In the genomic region with DNA sequence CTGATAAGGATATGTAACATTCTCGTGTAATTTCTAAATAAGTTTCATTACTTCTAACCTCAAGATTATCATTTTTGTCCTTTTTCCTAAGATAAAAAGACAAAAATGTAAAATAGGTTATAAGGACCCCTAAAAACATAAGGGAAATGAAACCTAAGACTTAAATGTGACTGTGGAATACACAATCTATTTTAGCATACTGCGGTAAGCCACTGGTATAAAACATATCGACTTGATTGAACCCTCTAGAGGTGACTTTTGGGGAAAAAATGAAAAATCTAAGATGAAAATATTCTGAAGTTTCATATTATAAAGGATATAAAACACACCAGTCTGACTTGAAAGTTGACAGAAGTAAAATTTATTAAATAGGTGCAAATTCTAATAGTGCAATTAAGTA, we compare ENCODE assay signal across 10 cellular contexts. TPM values are rescaled to one million over a fixed set of nuclear protein-coding genes. Genes with fewer than 3 reads are reported as not detected.
A peak's percentile ranks its signal among the peaks of the same experiment; 100 is the strongest.
DNase-seq lines count a peak whose midpoint lies in the region; ATAC-seq, FAIRE-seq and TF ChIP-seq lines count a peak whose summit lies in the region.
"Had no signal": no experiment of that assay in that cellular context is flagged by ENCODE, and none has a peak within 500 bp of the region (broad histone marks: within the 10 kb centered on the region; RNA-seq: fewer than 3 reads in every experiment).

No MANE protein-coding gene starts in this region.

- TF ChIP-seq CTCF in HepG2 (CRISPR knock-in tag; IDR thresholded peaks at IDR 0.05) (no peak), progenitor cell of endocrine pancreas (IDR thresholded peaks at IDR 0.05; ENCODE audit: unreplicated experiment) (no peak)

- POLR2A ChIA-PET in HepG2 (lab: Yijun Ruan, JAX) = no interaction called here

- no TSS peak for BruUV-seq in HepG2 (replicated peaks; lab: Mats Ljungman, UMichigan)

- DNase-seq in GM23248 = no peak
- DNase-seq in activated naive CD4-positive, alpha-beta T cell treated with anti-CD3 and anti-CD28 coated beads, Interleukin-2, amount 50 U/mL, for 72 hours (ENCODE audit: low spot score in 2 of 2) = no peak
- no peak for DNase-seq in HepG2 (ENCODE audit: low spot score)
- DNase-seq in cerebellar nuclear complex (lab: John Stamatoyannopoulos, UW) = no peak
- DNase-seq in T-helper 17 cell = no peak
- DNase-seq in occipital lobe (lab: John Stamatoyannopoulos, UW) = no peak
- DNase-seq in progenitor cell of endocrine pancreas (ENCODE audit: low spot score, unreplicated experiment) = no peak
- DNase-seq: DMS 273 treated with DMSO at 0.1 percent for 48 hours had no signal

- H3K9ac ChIP-seq in GM23248 = peak overlapping the region; percentile 97; the same call in 1 of the 2 replicates
- peak overlapping the region; percentile 76; the same call in 1 of the 2 replicates for H3K9ac ChIP-seq in HepG2 (ENCODE audit: insufficient read depth, low read depth, low read length)

- H3K9me3 ChIP-seq in GM23248 (ENCODE audit: low read depth) (no peaks in the 10 kb centered on the region), HepG2 (ENCODE audit: low read length) (no peaks in the 10 kb centered on the region), T-helper 17 cell (ENCODE audit: control insufficient read depth, low read length, poor library complexity, severe bottlenecking) (peaks cover 2% of the 10 kb centered on the region)

- peak overlapping the region; percentile 84 for H3K4me3 ChIP-seq in GM23248
- peak overlapping the region; percentile 83 to 90 (median 88); a peak in 4 of 6 replicates for H3K4me3 ChIP-seq in HepG2 (replicated peaks in 1 of 3; ENCODE audit: insufficient read depth in 1 of 3, low read depth in 2 of 3, low read length in 3 of 3)

- intact Hi-C loops in HepG2 (cut with micrococcal nuclease; ENCODE audit: unreplicated experiment) = loop anchor here (10.0 kb wide), 1 partner anchor 882 kb away; the partner anchor contains the start of gene HBP1

- H3K79me2 ChIP-seq in GM23248 (ENCODE audit: insufficient read depth) = peaks cover 62% of the 10 kb centered on the region
- peaks cover 62% of the 10 kb centered on the region for H3K79me2 ChIP-seq in HepG2 (ENCODE audit: insufficient read depth, low read length)

- no peak for ATAC-seq in activated naive CD4-positive, alpha-beta T cell treated with anti-CD3 and anti-CD28 coated beads, Interleukin-2, amount 50 U/mL, for 72 hours
- ATAC-seq in HepG2 = no peak
- ATAC-seq in T-helper 17 cell = no peak

- H3K4me1 ChIP-seq in GM23248 (ENCODE audit: insufficient read depth) = peaks cover 23% of the 10 kb centered on the region
- H3K4me1 ChIP-seq in HepG2 (ENCODE audit: insufficient read depth, low read length) = peaks cover 49% of the 10 kb centered on the region

- peaks cover 22 to 49% of the 10 kb centered on the region in 2 donors for H3K36me3 Mint-ChIP-seq in activated naive CD4-positive, alpha-beta T cell treated with anti-CD3 and anti-CD28 coated beads, Interleukin-2, amount 50 U/mL, for 72 hours
- H3K36me3 Mint-ChIP-seq in T-helper 17 cell (ENCODE audit: low read depth) = peaks cover 2% of the 10 kb centered on the region
- H3K36me3 Mint-ChIP-seq in progenitor cell of endocrine pancreas (ENCODE audit: insufficient read depth) = no peaks in the 10 kb centered on the region

- peak overlapping the region; percentile 83 to 95 for H3K27ac Mint-ChIP-seq in activated naive CD4-positive, alpha-beta T cell treated with anti-CD3 and anti-CD28 coated beads, Interleukin-2, amount 50 U/mL, for 72 hours
- H3K27ac Mint-ChIP-seq in T-helper 17 cell = no peak overlapping the region
- no peak overlapping the region for H3K27ac Mint-ChIP-seq in progenitor cell of endocrine pancreas

- H3K36me3 ChIP-seq in GM23248 (ENCODE audit: low read depth) (no peaks in the 10 kb centered on the region), HepG2 (replicated peaks in 1 of 2; ENCODE audit: control insufficient read depth in 1 of 2, insufficient read depth in 2 of 2, low read length in 2 of 2) (no peaks in the 10 kb centered on the region; a peak in 1 of 5 replicates)

- no peaks in the 10 kb centered on the region for H3K9me2 ChIP-seq in GM23248 (ENCODE audit: insufficient read depth)

- CTCF ChIA-PET in HepG2 (lab: Yijun Ruan, JAX; ENCODE audit: low intra/inter-chr PET ratio, low total read pairs) = no interaction called here

- H4K20me1 ChIP-seq in GM23248 (ENCODE audit: insufficient read depth) (0 out of 2 replicates have a peak, but pooled peaks cover 7% of the 10 kb centered on the region), HepG2 (ENCODE audit: insufficient read depth, low read length) (peaks cover 13% of the 10 kb centered on the region; the same call in 1 of the 2 replicates)

- H3K27ac ChIP-seq in GM23248 (no peak overlapping the region), HepG2 (ENCODE audit: extremely low read length, insufficient read depth, low read length) (no peak overlapping the region)

- no peak for TF ChIP-seq RAD21 in HepG2 (CRISPR knock-in tag; IDR thresholded peaks at IDR 0.05)

- H2AFZ ChIP-seq in GM23248 (no peak overlapping the region), HepG2 (ENCODE audit: low read length) (no peak overlapping the region)

- H3K27me3 ChIP-seq in GM23248 (replicated peaks; ENCODE audit: insufficient read depth) (no peaks in the 10 kb centered on the region), HepG2 (ENCODE audit: control insufficient read depth in 1 of 2, insufficient read depth in 2 of 2, low read length in 2 of 2) (no peaks in the 10 kb centered on the region)

- TF ChIP-seq EP300 in HepG2 (IDR thresholded peaks at IDR 0.05; ENCODE audit: low read depth in 2 of 2, low read length in 2 of 2) = no peak
- no peak for TF ChIP-seq EP300 in HepG2 (CRISPR knock-in tag; IDR thresholded peaks at IDR 0.05; ENCODE audit: borderline replicate concordance)

- no peak for TF ChIP-seq POLR2A in HepG2 (IDR thresholded peaks at IDR 0.05; ENCODE audit: insufficient read depth in 1 of 2, low read depth in 2 of 2, low read length in 2 of 2)

- peak; percentile 25 for FAIRE-seq in A204.1 (lab: Jason Lieb, UNC)
- no peak for FAIRE-seq in HepG2 (lab: Jason Lieb, UNC)
- FAIRE-seq: urothelium cell line had no signal

- in situ Hi-C loops in GM23248 (cut with MboI) = no loop called here
- in situ Hi-C loops in HepG2 (cut with HindIII; ENCODE audit: extremely low pct_ligation_motif_present, low pct_unique_long_range_greater_than_20kb) = no loop called here

- H3K9me3 Mint-ChIP-seq in activated naive CD4-positive, alpha-beta T cell treated with anti-CD3 and anti-CD28 coated beads, Interleukin-2, amount 50 U/mL, for 72 hours = no peaks in the 10 kb centered on the region
- H3K9me3 Mint-ChIP-seq in progenitor cell of endocrine pancreas (ENCODE audit: low read depth) = no peaks in the 10 kb centered on the region

- peaks cover 33% of the 10 kb centered on the region for H3K4me1 Mint-ChIP-seq in T-helper 17 cell
- peaks cover 11% of the 10 kb centered on the region for H3K4me1 Mint-ChIP-seq in progenitor cell of endocrine pancreas (ENCODE audit: low read depth)

- H3F3A ChIP-seq in GM23248 (ENCODE audit: insufficient read depth) = 0 out of 2 replicates have a peak, but pooled peaks cover 4% of the 10 kb centered on the region

- H3K4me3 Mint-ChIP-seq in T-helper 17 cell (no peak overlapping the region), progenitor cell of endocrine pancreas (ENCODE audit: low read depth) (no peak overlapping the region)

- H3K4me2 ChIP-seq in GM23248 (ENCODE audit: unreplicated experiment) = peak overlapping the region; percentile 89
- peak overlapping the region; percentile 73 for H3K4me2 ChIP-seq in HepG2 (ENCODE audit: low read depth, low read length)

- 70 to 75% methylated on average over 3 of the region's 3 CpGs for WGBS in GM23248 (ENCODE audit: low coverage in 1 of 2, low lambda C conversion rate in 2 of 2, missing lambda C conversion rate in 2 of 2), 2 experiments
- 80% methylated on average over 3 of the region's 3 CpGs for WGBS in HepG2 (ENCODE audit: low lambda C conversion rate)

- H3K27me3 Mint-ChIP-seq in T-helper 17 cell (no peaks in the 10 kb centered on the region), progenitor cell of endocrine pancreas (no peaks in the 10 kb centered on the region)

TF ChIP-seq in HepG2, 621 proteins besides CTCF, POLR2A, EP300 and RAD21 (continues in another document):
- no peak for TF ChIP-seq RFXANK (CRISPR knock-in tag; IDR thresholded peaks at IDR 0.05)
- TF ChIP-seq SATB2 (CRISPR knock-in tag; IDR thresholded peaks at IDR 0.05) = no peak
- TF ChIP-seq POLR2AphosphoS2 (IDR thresholded peaks at IDR 0.05; ENCODE audit: low read depth, low read length) = no peak
- TF ChIP-seq ZFP1 (CRISPR knock-in tag; IDR thresholded peaks at IDR 0.05) = no peak
- TF ChIP-seq ZNF891 (CRISPR knock-in tag; IDR thresholded peaks at IDR 0.05) = no peak

RNA-seq across cellular contexts. Expression of gene NAMPT, which starts 1.9 kb away (rescaled TPM):
- 32.7 and 34.0 TPM in 2 replicates for total RNA-seq in GM23248 (2014; rRNA removed; shearing (Covaris generic))
- polyA plus RNA-seq in GM23248 (2016; fragmentation: Nextera tagmentation; extraction: Ambion mirVana) (21.4 and 25.0 TPM in 2 replicates), HepG2 (2011; rRNA removed) (10.4 and 15.8 TPM in 2 replicates)
- 100 to 1,000 TPM; 334 to 524 TPM for total RNA-seq in activated naive CD4-positive, alpha-beta T cell treated with anti-CD3 and anti-CD28 coated beads, Interleukin-2, amount 50 U/mL, for 72 hours
- total RNA-seq in HepG2 (2016; rRNA removed; fragmentation: Illumina TruSeq; extraction: Trizol) (67.7 and 105 TPM in 2 replicates), T-helper 17 cell (100 to 1,000 TPM; 278 to 292 TPM), occipital lobe (83.3 TPM), progenitor cell of endocrine pancreas (35.2 and 44.6 TPM in 2 replicates)
- 13.0 and 13.4 TPM in 2 replicates for total RNA-seq in HepG2 (2016; cell fraction: cytosol; rRNA removed; fragmentation: Illumina TruSeq; extraction: Trizol; ENCODE audit: low read depth)
- total RNA-seq in HepG2 (2016; cell fraction: insoluble cytoplasmic fraction; rRNA removed; fragmentation: Illumina TruSeq; extraction: Trizol) = 64.2 and 94.5 TPM in 2 replicates
- 33.7 and 41.5 TPM in 2 replicates for total RNA-seq in HepG2 (2016; cell fraction: membrane; rRNA removed; fragmentation: Illumina TruSeq; extraction: Trizol)
- total RNA-seq in HepG2 (2016; cell fraction: nucleus; rRNA removed; fragmentation: Illumina TruSeq; extraction: Trizol) = 43.1 and 45.4 TPM in 2 replicates
- polyA plus RNA-seq in HepG2 (2011; cell fraction: cytosol; rRNA removed) = 6.9 and 10.2 TPM in 2 replicates
- polyA plus RNA-seq in HepG2 (2011; cell fraction: nucleus; rRNA removed) = 4.5 and 9.2 TPM in 2 replicates
- polyA plus RNA-seq in HepG2 (2012) = 32.6 and 38.7 TPM in 2 replicates
- polyA plus RNA-seq in HepG2 (2016; cell fraction: cytosol; fragmentation: Illumina TruSeq; extraction: Trizol; ENCODE audit: low read depth) = 7.8 and 8.1 TPM in 2 replicates
- polyA plus RNA-seq in HepG2 (2016; cell fraction: insoluble cytoplasmic fraction; fragmentation: Illumina TruSeq; extraction: Trizol; ENCODE audit: low read depth) = 74.3 and 76.8 TPM in 2 replicates
- polyA plus RNA-seq in HepG2 (2016; cell fraction: membrane; fragmentation: Illumina TruSeq; extraction: Trizol; ENCODE audit: low read depth) = 14.5 and 16.2 TPM in 2 replicates
- polyA plus RNA-seq in HepG2 (2016; cell fraction: nucleus; fragmentation: Illumina TruSeq; extraction: Trizol; ENCODE audit: insufficient read depth, low read depth) = 23.2 and 29.2 TPM in 2 replicates
- polyA minus RNA-seq in HepG2 (2011; rRNA and poly(A)+ RNA removed; ENCODE audit: low replicate concordance) = 7.5 and 29.2 TPM in 2 replicates
- polyA minus RNA-seq in HepG2 (2011; cell fraction: cytosol; rRNA and poly(A)+ RNA removed) = 43.6 and 50.5 TPM in 2 replicates
- 56.3 and 66.5 TPM in 2 replicates for polyA minus RNA-seq in HepG2 (2011; cell fraction: nucleus; rRNA and poly(A)+ RNA removed)

Comparison
In these comparisons a context has a peak if more than half of its experiments do, and no peak if none do; other contexts are left out.
1. H3K27ac Mint-ChIP-seq: peak in activated naive CD4-positive, alpha-beta T cell treated with anti-CD3 and anti-CD28 coated beads, Interleukin-2, amount 50 U/mL, for 72 hours (2 of 2); none in T-helper 17 cell (single experiment) and progenitor cell of endocrine pancreas (single experiment).